ENCODE assay signal across 17 cellular contexts in the genomic region with DNA sequence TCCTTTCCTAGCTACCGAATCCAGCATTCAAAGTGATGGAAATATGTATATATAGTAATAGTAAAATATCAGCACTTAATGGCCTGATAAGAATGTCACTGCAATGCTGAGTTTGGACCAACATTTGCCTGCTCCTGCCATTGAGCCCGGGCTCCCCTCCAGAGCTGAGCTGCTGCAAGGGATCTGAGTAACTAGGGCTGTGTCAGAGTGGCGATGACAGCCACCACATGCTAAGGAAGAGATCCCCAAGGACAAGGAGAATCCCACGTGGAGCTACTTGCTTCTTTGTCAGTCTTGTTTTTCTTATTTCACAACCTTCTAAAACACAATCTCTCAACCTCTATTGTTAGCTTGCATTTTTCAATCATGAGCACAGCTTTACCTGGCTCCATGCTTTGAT.
"Had no signal": no experiment of that assay in that cellular context is flagged by ENCODE, and none has a peak within 500 bp of the region (broad histone marks: within the 10 kb centered on the region; RNA-seq: fewer than 3 reads in every experiment).

No MANE protein-coding gene starts in this region.

- ATAC-seq: activated CD4-positive, alpha-beta T cell treated with anti-CD3 and anti-CD28 coated beads for 36 hours; activated T-helper 17 cell treated with anti-CD3 and anti-CD28 coated beads, Interleukin-2, amount 50 U/mL, for 72 hours; left lobe of liver; natural killer cell; right lobe of liver; stimulated activated memory B cell treated with anti-CD40 and anti-IgM and Interleukin-4, amounts not matched to agents 10 μg/mL and 1 μg/mL and 100 μg/mL, for 72 hours had no signal

- H3K36me3 ChIP-seq: right lobe of liver, transverse colon had no signal

- FAIRE-seq: astrocyte had no signal

- H3K27ac ChIP-seq: right lobe of liver, transverse colon had no signal

- H3K4me3 ChIP-seq: right lobe of liver, transverse colon had no signal

- H3K4me1 ChIP-seq: right lobe of liver, transverse colon had no signal

- H3K27me3 ChIP-seq: right lobe of liver, transverse colon had no signal

- DNase-seq: activated CD4-positive, alpha-beta T cell treated with anti-CD3 and anti-CD28 coated beads for 36 hours; activated naive CD4-positive, alpha-beta T cell treated with anti-CD3 and anti-CD28 coated beads for 36 hours; activated T-cell treated with anti-CD3 and anti-CD28 coated beads for 4 hours; caudate nucleus; cortex of kidney; effector CD8-positive, alpha-beta T cell; hypothalamus; natural killer cell; occipital lobe; right lobe of liver; substantia nigra; T-helper 9 cell; transverse colon had no signal

- H3K9me3 ChIP-seq: right lobe of liver, transverse colon had no signal
